ENCODE assay signal across 8 cellular contexts in genomic region chr7:130071701-130072622, GRCh38. TPM values are rescaled to one million over a fixed set of nuclear protein-coding genes. Genes with fewer than 3 reads are reported as not detected.
DNase-seq lines count a peak whose midpoint lies in the region; ATAC-seq and TF ChIP-seq lines count a peak whose summit lies in the region.

No MANE protein-coding gene starts in this region.

- ATAC-seq in GM21723 (IDR thresholded peaks at IDR 0.05; ENCODE audit: unreplicated experiment) (peak; percentile 38), HG03095 (IDR thresholded peaks at IDR 0.05; ENCODE audit: unreplicated experiment) (no peak)

- peaks cover 0 to 1% (median 0%) of the 10 kb centered on the region in 3 donors for H3K27me3 Mint-ChIP-seq in CD14-positive monocyte (ENCODE audit: low read depth in 3 of 3)

- DNase-seq in CD14-positive monocyte (ENCODE audit: low spot score) = peak; percentile 57
- peak; percentile 40 for DNase-seq in NCI-H1417 treated with DMSO at 0.1 percent for 48 hours (lab: John Stamatoyannopoulos, UW)
- peak; percentile 66 to 81 for DNase-seq in SW 1271 (lab: John Stamatoyannopoulos, UW)
- peak; percentile 92 for DNase-seq in astrocyte of the hippocampus (ENCODE audit: low read depth, low spot score)
- peak; percentile 54 to 91 for DNase-seq in hippocampal formation (lab: John Stamatoyannopoulos, UW)
- peak; percentile 87 for DNase-seq in renal cortical epithelial cell (ENCODE audit: low read depth)

- peak; percentile 92 for TF ChIP-seq CTCF in CD14-positive monocyte (IDR thresholded peaks at IDR 0.05)

- intact Hi-C loops in CD14-positive monocyte (cut with micrococcal nuclease) = loop anchor here in 1 of 2 donors (5.0 to 10.0 kb wide), 3 partner anchors 120 to 763 kb away; partner anchors contain the start of gene UBE2H

- H3K4me3 Mint-ChIP-seq in CD14-positive monocyte = peak overlapping the region in 1 of 2 donors; percentile 53

- H3K27ac Mint-ChIP-seq in CD14-positive monocyte = no peak overlapping the region

- peaks cover 9 to 10% of the 10 kb centered on the region in 2 donors for H3K36me3 Mint-ChIP-seq in CD14-positive monocyte

- no peaks in the 10 kb centered on the region for H3K9me3 Mint-ChIP-seq in CD14-positive monocyte

- H3K4me1 Mint-ChIP-seq in CD14-positive monocyte = peaks cover 41% of the 10 kb centered on the region

RNA-seq across cellular contexts. Expression of gene KLHDC10, which starts 1.6 kb away (rescaled TPM):
- polyA plus RNA-seq in CD14-positive monocyte = 1 to 10 TPM; 1.1 to 2.9 TPM
- 26.4 and 48.8 TPM in 2 replicates for total RNA-seq in renal cortical epithelial cell

RNA-seq across cellular contexts. Expression of gene ZC3HC1, which starts 20.8 kb away (rescaled TPM):
- 1 to 10 TPM; 5.8 to 6.4 TPM for polyA plus RNA-seq in CD14-positive monocyte
- total RNA-seq in renal cortical epithelial cell = 29.1 and 29.2 TPM in 2 replicates

Comparison
In these comparisons a context has a peak if more than half of its experiments do, and no peak if none do; other contexts are left out.
1. DNase-seq: peak in every context shown above with its lines; median percentile 92 in astrocyte of the hippocampus; 87 in renal cortical epithelial cell; 74 in SW 1271; 72 in hippocampal formation; 57 in CD14-positive monocyte; 40 in NCI-H1417 treated with DMSO at 0.1 percent for 48 hours.